In genomic region chr10:48464121-48464870, GRCh38 we compare ENCODE assay signal across 19 cellular contexts.
A peak's percentile ranks its signal among the peaks of the same experiment; 100 is the strongest.
DNase-seq lines count a peak whose midpoint lies in the region; ATAC-seq, FAIRE-seq and TF ChIP-seq lines count a peak whose summit lies in the region.
"Had no signal": no experiment of that assay in that cellular context is flagged by ENCODE, and none has a peak within 500 bp of the region (broad histone marks: within the 10 kb centered on the region; RNA-seq: fewer than 3 reads in every experiment).

No MANE protein-coding gene starts in this region.

- ATAC-seq in left cardiac atrium (no peak), heart right ventricle (no peak), K562 (peak; percentile 1; the same call in 1 of the 3 replicates), GM18870 (IDR thresholded peaks at IDR 0.05; ENCODE audit: unreplicated experiment) (no peak)
- ATAC-seq: activated CD4-positive, alpha-beta T cell treated with anti-CD3 and anti-CD28 coated beads for 36 hours; naive thymus-derived CD8-positive, alpha-beta T cell; Panc1 had no signal

- in situ Hi-C loops in K562 (cut with MboI), result no loop called here

- H3K79me1 ChIP-seq in neuronal stem cell (ENCODE audit: low read depth, low read length), result peaks cover 4% of the 10 kb centered on the region

- TF ChIP-seq RAD21 in K562 (CRISPR knock-in tag; conservative IDR thresholded peaks at IDR 0.05 in 1 of 2, IDR thresholded peaks at IDR 0.05 in 1 of 2), result no peak

- POLR2A ChIA-PET in K562 (lab: Yijun Ruan, JAX), result interaction anchor here (0.6 to 1.2 kb wide), 5 partner anchors 10 to 82 kb away, joined by 3 to 5 read pairs (median 3); no protein-coding TSS in a partner anchor

- H2BK15ac ChIP-seq in neuronal stem cell (ENCODE audit: low read length), result no peak overlapping the region

- no peak for TF ChIP-seq POLR2A in K562 (conservative IDR thresholded peaks at IDR 0.05)
- no peak for TF ChIP-seq POLR2A in uterus (IDR thresholded peaks at IDR 0.05)

- no peak overlapping the region for H4K91ac ChIP-seq in neuronal stem cell (ENCODE audit: low read depth, low read length, poor library complexity)

- peak; percentile 12 for DNase-seq in left cardiac atrium
- no peak for DNase-seq in heart right ventricle
- no peak for DNase-seq in K562 (ENCODE audit: extremely low read depth in 1 of 4, low spot score in 3 of 4)
- no peak for DNase-seq in neuronal stem cell (ENCODE audit: low spot score)
- DNase-seq in uterus, result peak in 1 of 2 donors; percentile 13
- no peak for DNase-seq in NCI-H510A treated with DMSO at 0.1 percent for 48 hours (lab: John Stamatoyannopoulos, UW)
- no peak for DNase-seq in NAMALWA (ENCODE audit: low spot score)
- DNase-seq: activated CD4-positive, alpha-beta T cell treated with anti-CD3 and anti-CD28 coated beads for 36 hours; activated naive CD4-positive, alpha-beta T cell treated with anti-CD3 and anti-CD28 coated beads for 36 hours; EL; MM.1S; T1000 had no signal

- H3K9me3 ChIP-seq in heart right ventricle (no peaks in the 10 kb centered on the region), K562 (replicated peaks; ENCODE audit: control insufficient read depth, insufficient read depth, low read depth, low read length) (no peaks in the 10 kb centered on the region), neuronal stem cell (replicated peaks in 1 of 2; ENCODE audit: control insufficient read depth in 2 of 2, insufficient read depth in 1 of 2, low read depth in 1 of 2, low read length in 2 of 2) (no peaks in the 10 kb centered on the region), uterus (no peaks in the 10 kb centered on the region)
- H3K9me3 ChIP-seq: thoracic aorta had no signal

- H4K8ac ChIP-seq in neuronal stem cell (ENCODE audit: low read depth, low read length), result peak overlapping the region; percentile 6

- peak overlapping the region; percentile 89 for H3K18ac ChIP-seq in neuronal stem cell (ENCODE audit: low read length)

- H2AK5ac ChIP-seq in neuronal stem cell (ENCODE audit: low read depth, low read length), result peak overlapping the region; percentile 46

- no TSS peak for BruUV-seq in K562 (replicated peaks; lab: Mats Ljungman, UMichigan)

- H3K27me3 ChIP-seq in heart right ventricle (peaks cover 0 to 7% (median 6%) of the 10 kb centered on the region in 7 donors), K562 (ENCODE audit: control insufficient read depth in 2 of 2, insufficient read depth in 2 of 2, low read length in 2 of 2) (no peaks in the 10 kb centered on the region; a peak in 1 of 5 replicates), neuronal stem cell (ENCODE audit: control insufficient read depth in 3 of 3, insufficient read depth in 3 of 3, low read depth in 1 of 3, low read length in 3 of 3) (peaks cover 0 to 14% (median 0%) of the 10 kb centered on the region in 3 experiments), uterus (no peaks in the 10 kb centered on the region)

- H3K4me2 ChIP-seq in K562 (ENCODE audit: insufficient read depth, low read length) (no peak overlapping the region), neuronal stem cell (ENCODE audit: insufficient read depth, low read length, poor library complexity, severe bottlenecking) (no peak overlapping the region)

- peaks cover 61% of the 10 kb centered on the region for H3K79me2 ChIP-seq in K562 (ENCODE audit: control insufficient read depth, insufficient read depth, low read length)

- H3K4me1 ChIP-seq in heart right ventricle, result peaks cover 0 to 37% (median 12%) of the 10 kb centered on the region in 9 donors
- H3K4me1 ChIP-seq in K562 (replicated peaks in 1 of 2; ENCODE audit: control insufficient read depth in 2 of 2, insufficient read depth in 2 of 2, low read length in 2 of 2), result peaks cover 78 to 79% of the 10 kb centered on the region in 2 experiments
- peaks cover 0 to 3% of the 10 kb centered on the region in 2 donors for H3K4me1 ChIP-seq in neuronal stem cell (ENCODE audit: control insufficient read depth in 2 of 2, insufficient read depth in 1 of 2, low read depth in 1 of 2, low read length in 2 of 2)
- H3K4me1 ChIP-seq in uterus, result peaks cover 0 to 5% of the 10 kb centered on the region in 2 donors

- WGBS in heart right ventricle, 2 donors, result 83 to 87% methylated on average over 9 of the region's 9 CpGs
- 65% methylated on average over 9 of the region's 9 CpGs for WGBS in K562 (ENCODE audit: insufficient coverage, low coverage, missing lambda C conversion rate)
- no CpG with 5 or more reads among the region's 9 CpGs for WGBS in neuronal stem cell (ENCODE audit: extremely low coverage in 2 of 2, insufficient read length in 2 of 2, insufficient replicate concordance in 1 of 2), 2 donors

- no peak overlapping the region for H2BK120ac ChIP-seq in neuronal stem cell (ENCODE audit: low read depth, low read length)

- TF ChIP-seq EP300 in K562 (IDR thresholded peaks at IDR 0.05; ENCODE audit: low read length), result no peak

- peak overlapping the region; percentile 84 for H3K14ac ChIP-seq in neuronal stem cell (ENCODE audit: low read length)

- no peaks in the 10 kb centered on the region for H3K9me1 ChIP-seq in K562 (ENCODE audit: control insufficient read depth, insufficient read depth, low read length)

- intact Hi-C loops in left cardiac atrium (cut with DNase I), result no loop called here
- intact Hi-C loops in heart right ventricle (cut with DNase I), result no loop called here
- intact Hi-C loops in K562 (cut with micrococcal nuclease), result no loop called here
- intact Hi-C loops in uterus (cut with DNase I; ENCODE audit: low total_unique reads), result no loop called here

- H2AFZ ChIP-seq in K562 (ENCODE audit: low read depth, low read length) (no peak overlapping the region), neuronal stem cell (ENCODE audit: low read length) (no peak overlapping the region)

- CTCF ChIA-PET in K562 (lab: Yijun Ruan, JAX; ENCODE audit: low intra/inter-chr PET ratio), result interaction anchor here (0.8 kb wide), 1 partner anchor 20 kb away, joined by 3 read pairs; no protein-coding TSS in a partner anchor

- no peak overlapping the region for H2BK5ac ChIP-seq in neuronal stem cell (ENCODE audit: low read length)

- no peak overlapping the region for H3K4me3 ChIP-seq in heart right ventricle
- H3K4me3 ChIP-seq in K562, result no peak overlapping the region
- peak overlapping the region in 1 of 2 donors; percentile 27 for H3K4me3 ChIP-seq in neuronal stem cell (ENCODE audit: low read length in 2 of 2)
- no peak overlapping the region for H3K4me3 ChIP-seq in uterus

- no peak for TF ChIP-seq CTCF in heart right ventricle (IDR thresholded peaks at IDR 0.05)
- no peak for TF ChIP-seq CTCF in K562 (IDR thresholded peaks at IDR 0.05 in 2 of 3, conservative IDR thresholded peaks at IDR 0.05 in 1 of 3; ENCODE audit: insufficient read depth in 2 of 3, low read depth in 1 of 3, low read length in 3 of 3)
- no peak for TF ChIP-seq CTCF in uterus (IDR thresholded peaks at IDR 0.05)

- H3K4ac ChIP-seq in neuronal stem cell (ENCODE audit: low read length), result no peak overlapping the region

- no peak for FAIRE-seq in K562 (lab: Jason Lieb, UNC)
- FAIRE-seq: astrocyte, endometrium, islet of Langerhans had no signal

- H3K27ac ChIP-seq in heart right ventricle (peak overlapping the region in 3 of 10 donors; percentile 67 to 82 (median 76)), K562 (ENCODE audit: extremely low read depth, low read depth, low read length) (peak overlapping the region; percentile 59; the same call in 2 of the 3 replicates), neuronal stem cell (replicated peaks; ENCODE audit: low read length) (no peak overlapping the region), uterus (peak overlapping the region; percentile 5 to 30)
- H3K27ac ChIP-seq: thoracic aorta had no signal

- H3K9ac ChIP-seq in K562 (ENCODE audit: insufficient read depth in 1 of 2, low read depth in 2 of 2, low read length in 2 of 2), result peak overlapping the region; percentile 35 to 87; a peak in 2 of 4 replicates
- H3K9ac ChIP-seq in neuronal stem cell (ENCODE audit: low read depth, low read length, poor library complexity), result no peak overlapping the region

- H2BK12ac ChIP-seq in neuronal stem cell (ENCODE audit: low read length), result no peak overlapping the region

- peak overlapping the region; percentile 39 for H3K23ac ChIP-seq in neuronal stem cell (ENCODE audit: low read depth, low read length, poor library complexity)

- H3K36me3 ChIP-seq in heart right ventricle (no peaks in the 10 kb centered on the region), K562 (ENCODE audit: control insufficient read depth, insufficient read depth, low read length) (peaks cover 20% of the 10 kb centered on the region), neuronal stem cell (replicated peaks in 1 of 2; ENCODE audit: control insufficient read depth in 2 of 2, insufficient read depth in 2 of 2, low read length in 2 of 2) (no peaks in the 10 kb centered on the region), uterus (no peaks in the 10 kb centered on the region)
- H3K36me3 ChIP-seq: thoracic aorta had no signal

- no peaks in the 10 kb centered on the region for H4K20me1 ChIP-seq in K562 (replicated peaks; ENCODE audit: control insufficient read depth, insufficient read depth, low read length)

TF ChIP-seq in K562, 482 proteins besides CTCF, POLR2A, EP300 and RAD21:
- no peak for TF ChIP-seq ID3 (CRISPR knock-in tag; IDR thresholded peaks at IDR 0.05)
- TF ChIP-seq ID3 (tag; IDR thresholded peaks at IDR 0.05), result peak; percentile 36; the same call in 1 of the 2 replicates
- TF ChIP-seq ZFX (CRISPR knock-in tag; IDR thresholded peaks at IDR 0.05), result no peak
- peak; percentile 46; the same call in 1 of the 2 replicates for TF ChIP-seq ZNF740 (CRISPR knock-in tag; IDR thresholded peaks at IDR 0.05)
- TF ChIP-seq ZNF740 (tag; IDR thresholded peaks at IDR 0.05), result no peak
- 0 out of 2 replicates have a peak, but pooled peaks have one; percentile 26 for TF ChIP-seq ZNF668 (CRISPR knock-in tag; IDR thresholded peaks at IDR 0.05)
- peak; percentile 62; the same call in 1 of the 2 replicates for TF ChIP-seq DMBX1 (CRISPR knock-in tag; IDR thresholded peaks at IDR 0.05; ENCODE audit: borderline replicate concordance)
- no peak for TF ChIP-seq U2AF2 (optimal IDR thresholded peaks at IDR 0.05; ENCODE audit: low read depth, low read length)
- no peak for TF ChIP-seq SLC30A9 (CRISPR knock-in tag; IDR thresholded peaks at IDR 0.05)
- no peak for TF ChIP-seq SMARCB1 (IDR thresholded peaks at IDR 0.05; ENCODE audit: insufficient read length, low read depth)
- no peak for TF ChIP-seq ZBED1 (IDR thresholded peaks at IDR 0.05)
TF ChIP-seq in K562: peak in this region for 4.
